11 cellular contexts compared by ENCODE assay signal in the genomic region with DNA sequence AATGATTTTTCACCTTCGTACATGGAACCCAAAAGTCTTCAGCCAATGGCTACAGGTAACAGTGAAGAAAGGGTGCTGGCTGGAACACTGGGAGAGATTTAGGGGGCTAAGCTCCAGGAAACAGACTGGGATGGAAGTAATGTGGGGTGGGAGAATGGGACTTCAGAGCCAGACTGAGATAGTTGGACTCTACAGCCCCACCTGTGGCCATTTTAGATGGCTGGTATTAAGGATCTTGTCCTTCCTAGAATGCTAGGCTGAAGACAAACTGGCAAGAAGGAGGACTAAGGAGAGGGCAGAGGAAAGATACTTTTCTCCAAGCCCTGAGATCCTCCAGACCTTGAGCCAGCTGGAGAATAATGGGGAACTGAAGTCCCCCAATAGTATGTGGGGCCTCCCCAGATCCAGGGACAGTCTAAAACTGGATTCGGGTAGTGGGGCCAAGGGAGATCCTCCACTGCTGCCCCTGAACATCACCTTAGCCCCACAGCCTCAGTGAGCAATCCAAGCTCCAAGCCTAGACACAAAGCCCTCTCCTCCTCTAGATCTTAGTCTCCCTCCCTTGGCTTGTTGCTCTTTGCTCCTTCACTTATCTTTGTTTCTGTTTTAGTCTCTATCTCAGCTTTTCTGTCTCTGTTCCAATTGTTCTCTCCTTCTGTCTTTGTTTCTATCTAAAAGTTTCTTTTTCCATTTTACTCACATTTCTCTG. TPM values are rescaled to one million over a fixed set of nuclear protein-coding genes. Genes with fewer than 3 reads are reported as not detected.
DNase-seq lines count a peak whose midpoint lies in the region; ATAC-seq and TF ChIP-seq lines count a peak whose summit lies in the region.
"Had no signal": no experiment of that assay in that cellular context is flagged by ENCODE, and none has a peak within 500 bp of the region (broad histone marks: within the 10 kb centered on the region; RNA-seq: fewer than 3 reads in every experiment).

No MANE protein-coding gene starts in this region.

- no peaks in the 10 kb centered on the region for H3K79me2 ChIP-seq in DND-41 (ENCODE audit: insufficient read depth, low read length)
- H3K79me2 ChIP-seq in HCT116 (ENCODE audit: insufficient read depth, low read length): no peaks in the 10 kb centered on the region
- no peaks in the 10 kb centered on the region for H3K79me2 ChIP-seq in mesendoderm (ENCODE audit: control insufficient read depth, insufficient read depth, low read length)

- no peak for TF ChIP-seq RAD21 in HCT116 (IDR thresholded peaks at IDR 0.05; ENCODE audit: low read depth)

- intact Hi-C loops in HCT116 (cut with micrococcal nuclease): no loop called here
- intact Hi-C loops in ovary (cut with DNase I): loop anchor here in 1 of 4 donors (1.0 kb wide), 1 partner anchor 9 kb away; no protein-coding TSS in a partner anchor

- H3K27ac Mint-ChIP-seq in activated naive CD8-positive, alpha-beta T cell treated with anti-CD3 and anti-CD28 coated beads for 36 hours: peak overlapping the region; percentile 54
- H3K27ac Mint-ChIP-seq: T-cell had no signal

- H3K79me1 ChIP-seq in mesendoderm (ENCODE audit: low read length): no peaks in the 10 kb centered on the region

- BruUV-seq in HCT116 (replicated peaks; lab: Mats Ljungman, UMichigan): no TSS peak

- CTCF ChIA-PET in HCT116 (lab: Charles Lee): interaction anchor here (1.0 kb wide), 1 partner anchor 75 kb away, joined by 3 read pairs; no protein-coding TSS in a partner anchor

- peaks cover 17% of the 10 kb centered on the region for H3K27me3 Mint-ChIP-seq in activated naive CD8-positive, alpha-beta T cell treated with anti-CD3 and anti-CD28 coated beads for 36 hours

- H3K18ac ChIP-seq in mesendoderm (ENCODE audit: low read length): no peak overlapping the region

- H4K20me1 ChIP-seq in DND-41 (ENCODE audit: insufficient read depth, low read length): no peaks in the 10 kb centered on the region
- H4K20me1 ChIP-seq in HCT116 (ENCODE audit: insufficient read depth): no peaks in the 10 kb centered on the region

- no peak for TF ChIP-seq POLR2A in HCT116 (IDR thresholded peaks at IDR 0.05; ENCODE audit: borderline replicate concordance, extremely low read depth, insufficient read depth, insufficient read length)
- no peak for TF ChIP-seq POLR2A in upper lobe of left lung (IDR thresholded peaks at IDR 0.05)
- TF ChIP-seq POLR2A in ovary (IDR thresholded peaks at IDR 0.05): no peak

- DNase-seq in DND-41: no peak
- DNase-seq in HCT116 (ENCODE audit: low read depth, low spot score): no peak
- DNase-seq in activated naive CD8-positive, alpha-beta T cell treated with anti-CD3 and anti-CD28 coated beads for 36 hours: no peak
- DNase-seq in mesendoderm: peak; percentile 71
- no peak for DNase-seq in upper lobe of left lung
- no peak for DNase-seq in ovary
- DNase-seq in stimulated activated CD4-positive, alpha-beta T cell treated with anti-CD3 and anti-CD28 coated beads, Interleukin-2, amount 100 ng/mL, for 24 hours: no peak
- DNase-seq: activated gamma-delta T cell treated with Interleukin-2 at 50 U/mL for 16 hours, NCI-H2107, T-cell had no signal

- TF ChIP-seq CTCF in DND-41 (IDR thresholded peaks at IDR 0.05; ENCODE audit: borderline replicate concordance, extremely low read depth, low read length, poor library complexity, severe bottlenecking) (peak; percentile 20), HCT116 (IDR thresholded peaks at IDR 0.05 in 2 of 3, conservative IDR thresholded peaks at IDR 0.05 in 1 of 3; ENCODE audit: borderline replicate concordance in 1 of 3, insufficient read depth in 1 of 3, low read depth in 2 of 3, low read length in 2 of 3) (peak in 2 of 3 experiments; percentile 51 to 56; a peak in 4 of 6 replicates), upper lobe of left lung (IDR thresholded peaks at IDR 0.05) (no peak), ovary (IDR thresholded peaks at IDR 0.05) (no peak)

- H3K27ac ChIP-seq in DND-41 (ENCODE audit: low read length) (peak overlapping the region; percentile 41), HCT116 (ENCODE audit: low read depth, low read length) (no peak overlapping the region), mesendoderm (ENCODE audit: low read depth, low read length) (no peak overlapping the region), upper lobe of left lung (peak overlapping the region in 1 of 4 donors; percentile 5), ovary (no peak overlapping the region)

- H2AK5ac ChIP-seq in mesendoderm (ENCODE audit: low read length): no peak overlapping the region

- H3K4me1 ChIP-seq in DND-41 (ENCODE audit: insufficient read depth, low read length) (no peaks in the 10 kb centered on the region; the same call in 1 of the 2 replicates), HCT116 (ENCODE audit: control insufficient read depth in 1 of 2, insufficient read depth in 2 of 2, low read length in 2 of 2) (peaks cover 0 to 6% of the 10 kb centered on the region in 2 experiments; a peak in 1 of 4 replicates), mesendoderm (ENCODE audit: control insufficient read depth, low read depth, low read length) (peaks cover 2% of the 10 kb centered on the region), upper lobe of left lung (peaks cover 0 to 6% (median 0%) of the 10 kb centered on the region in 4 donors), ovary (ENCODE audit: insufficient read depth) (peaks cover 6% of the 10 kb centered on the region)

- H3K9ac ChIP-seq in DND-41 (ENCODE audit: low read depth, low read length) (no peak overlapping the region), HCT116 (ENCODE audit: low read length) (no peak overlapping the region), mesendoderm (ENCODE audit: low read length) (no peak overlapping the region)

- H4K5ac ChIP-seq in mesendoderm (ENCODE audit: low read length): no peak overlapping the region

- peaks cover 42% of the 10 kb centered on the region for H3K4me1 Mint-ChIP-seq in activated naive CD8-positive, alpha-beta T cell treated with anti-CD3 and anti-CD28 coated beads for 36 hours
- H3K4me1 Mint-ChIP-seq: T-cell had no signal

- H3K4me2 ChIP-seq in DND-41 (ENCODE audit: insufficient read depth, low read length): no peak overlapping the region
- no peak overlapping the region for H3K4me2 ChIP-seq in HCT116 (ENCODE audit: low read length)
- no peak overlapping the region for H3K4me2 ChIP-seq in mesendoderm (ENCODE audit: low read length)

- H2BK120ac ChIP-seq in mesendoderm (ENCODE audit: low read depth, low read length): no peak overlapping the region

- no peak overlapping the region for H3K56ac ChIP-seq in mesendoderm (ENCODE audit: low read length)

- H3K23ac ChIP-seq in mesendoderm (ENCODE audit: low read length): no peak overlapping the region

- ATAC-seq in DND-41 (ENCODE audit: insufficient read depth, low read depth) (no peak), HCT116 (peak; percentile 87), upper lobe of left lung (ENCODE audit: low FRiP score in 2 of 2) (no peak), GM21515 (IDR thresholded peaks at IDR 0.05; ENCODE audit: unreplicated experiment) (no peak)
- ATAC-seq: T-cell had no signal

- H2AFZ ChIP-seq in DND-41 (ENCODE audit: low read depth, low read length) (no peak overlapping the region), HCT116 (ENCODE audit: low read depth, low read length, poor library complexity, severe bottlenecking) (no peak overlapping the region)

- H2BK15ac ChIP-seq in mesendoderm (replicated peaks; ENCODE audit: low read depth): no peak overlapping the region

- no peak overlapping the region for H2BK5ac ChIP-seq in mesendoderm (ENCODE audit: low read length)

- H3K4me3 Mint-ChIP-seq in activated naive CD8-positive, alpha-beta T cell treated with anti-CD3 and anti-CD28 coated beads for 36 hours: no peak overlapping the region
- H3K4me3 Mint-ChIP-seq: T-cell had no signal

- H3K4me3 ChIP-seq in DND-41 (ENCODE audit: low read depth in 1 of 2, low read length in 2 of 2): no peak overlapping the region
- no peak overlapping the region for H3K4me3 ChIP-seq in HCT116 (replicated peaks in 1 of 2; ENCODE audit: low read depth in 1 of 2, low read length in 2 of 2)
- H3K4me3 ChIP-seq in mesendoderm (ENCODE audit: low read length): no peak overlapping the region
- H3K4me3 ChIP-seq in upper lobe of left lung: no peak overlapping the region
- H3K4me3 ChIP-seq in ovary: no peak overlapping the region

- POLR2A ChIA-PET in HCT116 (lab: Charles Lee): no interaction called here

- H3K27me3 ChIP-seq in DND-41 (ENCODE audit: insufficient read depth, low read length, poor library complexity) (no peaks in the 10 kb centered on the region), HCT116 (ENCODE audit: insufficient read depth, low read length) (no peaks in the 10 kb centered on the region), mesendoderm (ENCODE audit: insufficient read depth, low read length, poor library complexity) (no peaks in the 10 kb centered on the region), upper lobe of left lung (no peaks in the 10 kb centered on the region), ovary (no peaks in the 10 kb centered on the region)

- H4K8ac ChIP-seq in mesendoderm (ENCODE audit: low read depth, low read length): no peak overlapping the region

- no peaks in the 10 kb centered on the region for H3K9me3 ChIP-seq in DND-41 (ENCODE audit: insufficient read depth, low read length, severe bottlenecking)
- no peaks in the 10 kb centered on the region for H3K9me3 ChIP-seq in HCT116 (ENCODE audit: control insufficient read depth in 1 of 2, insufficient read depth in 1 of 2, low read depth in 1 of 2, low read length in 2 of 2)
- H3K9me3 ChIP-seq in upper lobe of left lung: no peaks in the 10 kb centered on the region
- H3K9me3 ChIP-seq in ovary: no peaks in the 10 kb centered on the region

- RAD21 ChIA-PET in HCT116 (lab: Charles Lee; ENCODE audit: low non-redundant PET in 1 of 2, low total read pairs in 2 of 2, uncharacterized antibody in 2 of 2, unreplicated experiment in 2 of 2): no interaction called here

- TF ChIP-seq EP300 in upper lobe of left lung (IDR thresholded peaks at IDR 0.05): no peak
- TF ChIP-seq EP300 in ovary (IDR thresholded peaks at IDR 0.05): no peak

- H3K36me3 Mint-ChIP-seq in activated naive CD8-positive, alpha-beta T cell treated with anti-CD3 and anti-CD28 coated beads for 36 hours: no peaks in the 10 kb centered on the region

- H3K9me3 Mint-ChIP-seq in activated naive CD8-positive, alpha-beta T cell treated with anti-CD3 and anti-CD28 coated beads for 36 hours: no peaks in the 10 kb centered on the region
- H3K9me3 Mint-ChIP-seq: T-cell had no signal

- no peaks in the 10 kb centered on the region for H3K9me2 ChIP-seq in HCT116 (ENCODE audit: insufficient read depth)

- H3K4ac ChIP-seq in mesendoderm (ENCODE audit: low read depth, low read length): peak overlapping the region; percentile 0

- H3K36me3 ChIP-seq in DND-41 (ENCODE audit: insufficient read depth, low read length) (no peaks in the 10 kb centered on the region), HCT116 (ENCODE audit: control insufficient read depth in 1 of 2, insufficient read depth in 2 of 2, low read length in 2 of 2) (no peaks in the 10 kb centered on the region), mesendoderm (ENCODE audit: control insufficient read depth, insufficient read depth, low read length) (no peaks in the 10 kb centered on the region), upper lobe of left lung (no peaks in the 10 kb centered on the region), ovary (no peaks in the 10 kb centered on the region)

- WGBS in mesendoderm (ENCODE audit: extremely low coverage, insufficient coverage, low lambda C conversion rate): no CpG with 5 or more reads among the region's 2 CpGs
- WGBS in upper lobe of left lung, 2 donors: 50 to 72% methylated on average over 2 of the region's 2 CpGs
- WGBS in ovary, 3 donors: 10 to 63% (median 28%) methylated on average over 2 of the region's 2 CpGs

RNA-seq across cellular contexts. Expression of gene RRAS2, which starts 16.1 kb away (rescaled TPM):
- 54.5 TPM for total RNA-seq in HCT116 (2021; ENCODE audit: unreplicated experiment)
- 21.5 and 32.1 TPM in 2 replicates for polyA plus RNA-seq in HCT116 (2012)
- 10 to 100 TPM; 70.7 to 72.7 TPM for total RNA-seq in activated naive CD8-positive, alpha-beta T cell treated with anti-CD3 and anti-CD28 coated beads for 36 hours
- 180 TPM for polyA plus RNA-seq in mesendoderm (2013, experiment 1 of 2)
- 184 TPM for polyA plus RNA-seq in mesendoderm (2013, experiment 2 of 2)
- 10 to 100 TPM; 23.0 to 70.4 (median 40.2) TPM for total RNA-seq in upper lobe of left lung
- 10 to 100 TPM; 29.1 to 45.2 (median 36.0) TPM for total RNA-seq in ovary
- 10 to 100 TPM; 25.7 to 32.2 TPM for polyA plus RNA-seq in ovary

Comparison
In these comparisons a context has a peak if more than half of its experiments do, and no peak if none do; other contexts are left out.
1. CTCF ChIP-seq: peak in DND-41 (single experiment) and HCT116 (2 of 3); none in upper lobe of left lung (0 of 6) and ovary (0 of 3).